14 cellular contexts compared by ENCODE assay signal in genomic region chr7:146948708-146949107, GRCh38.
"Had no signal": no experiment of that assay in that cellular context is flagged by ENCODE, and none has a peak within 500 bp of the region (broad histone marks: within the 10 kb centered on the region; RNA-seq: fewer than 3 reads in every experiment).

No MANE protein-coding gene starts in this region.

- H3K4me3 ChIP-seq: cardiac muscle cell, esophagus muscularis mucosa, thyroid gland had no signal

- ATAC-seq: activated T-helper 17 cell treated with anti-CD3 and anti-CD28 coated beads, Interleukin-2, amount 50 U/mL, for 72 hours; left ventricle myocardium superior had no signal

- H3K9me3 ChIP-seq: esophagus muscularis mucosa, thyroid gland had no signal

- DNase-seq: activated CD4-positive, alpha-beta T cell treated with anti-CD3 and anti-CD28 coated beads, Interleukin-2, amount 50 U/mL, for 48 hours; activated naive CD4-positive, alpha-beta T cell; activated naive CD8-positive, alpha-beta T cell treated with anti-CD3 and anti-CD28 coated beads for 36 hours; amygdala; effector CD8-positive, alpha-beta T cell; left ventricle myocardium superior; stimulated activated CD4-positive, alpha-beta T cell treated with anti-CD3 and anti-CD28 coated beads, Interleukin-12 subunit alpha, Interleukin-12 subunit beta, amount 100 ng/mL, for 4 hours; stimulated activated CD4-positive, alpha-beta T cell treated with anti-CD3 and anti-CD28 coated beads, Interleukin-1b, Interleukin-23, amount 100 ng/mL, for 48 hours; stimulated activated CD8-positive, alpha-beta memory T cell treated with anti-CD3 and anti-CD28 coated beads, Interleukin-4, amount 100 ng/mL, for 48 hours; stimulated activated naive CD4-positive, alpha-beta T cell; thyroid gland had no signal

- H3K4me1 ChIP-seq: esophagus muscularis mucosa, thyroid gland had no signal

- H3K27me3 ChIP-seq: cardiac muscle cell, esophagus muscularis mucosa, thyroid gland had no signal

- H3K36me3 ChIP-seq: cardiac muscle cell, esophagus muscularis mucosa, thyroid gland had no signal
